Comparison of ENCODE assay signal across 2 cellular contexts in the genomic region with DNA sequence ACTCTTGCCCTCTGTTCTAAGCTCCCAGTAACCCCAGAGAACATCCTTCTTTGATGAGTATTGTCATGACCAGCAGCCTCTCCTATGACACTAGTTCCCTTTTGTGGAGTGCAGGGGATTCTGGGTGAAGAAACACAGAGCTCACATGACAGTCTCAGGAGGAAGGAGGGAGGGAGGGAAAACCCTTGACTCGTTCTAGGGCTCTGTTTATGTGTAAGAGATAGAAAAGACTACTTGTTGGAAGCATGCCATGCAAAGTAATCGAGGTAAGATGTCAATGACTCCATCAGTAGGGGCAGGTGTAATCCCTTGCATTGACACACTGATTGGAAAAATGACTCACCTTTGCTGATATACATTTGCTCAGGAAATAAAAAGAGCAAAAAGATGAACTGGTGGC.
TF ChIP-seq lines count a peak whose summit lies in the region.

No MANE protein-coding gene starts in this region.

TF ChIP-seq in IMR-90, 13 proteins besides CTCF, POLR2A, EP300 and RAD21:
- TF ChIP-seq, protein P1, sequence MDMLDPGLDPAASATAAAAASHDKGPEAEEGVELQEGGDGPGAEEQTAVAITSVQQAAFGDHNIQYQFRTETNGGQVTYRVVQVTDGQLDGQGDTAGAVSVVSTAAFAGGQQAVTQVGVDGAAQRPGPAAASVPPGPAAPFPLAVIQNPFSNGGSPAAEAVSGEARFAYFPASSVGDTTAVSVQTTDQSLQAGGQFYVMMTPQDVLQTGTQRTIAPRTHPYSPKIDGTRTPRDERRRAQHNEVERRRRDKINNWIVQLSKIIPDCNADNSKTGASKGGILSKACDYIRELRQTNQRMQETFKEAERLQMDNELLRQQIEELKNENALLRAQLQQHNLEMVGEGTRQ (IDR thresholded peaks at IDR 0.05; ENCODE audit: low read depth, low read length) = no peak
- TF ChIP-seq CHD1 (IDR thresholded peaks at IDR 0.05; ENCODE audit: low read depth, low read length) = no peak
TF ChIP-seq in IMR-90: peak in this region for 0.

TF ChIP-seq in K562, 482 proteins besides CTCF, POLR2A, EP300 and RAD21:
- no peak for TF ChIP-seq GATAD2B (IDR thresholded peaks at IDR 0.05; ENCODE audit: borderline replicate concordance)
- TF ChIP-seq VEZF1 (CRISPR knock-in tag; IDR thresholded peaks at IDR 0.05) = peak; percentile 17; the same call in 1 of the 2 replicates
